In the genomic region with DNA sequence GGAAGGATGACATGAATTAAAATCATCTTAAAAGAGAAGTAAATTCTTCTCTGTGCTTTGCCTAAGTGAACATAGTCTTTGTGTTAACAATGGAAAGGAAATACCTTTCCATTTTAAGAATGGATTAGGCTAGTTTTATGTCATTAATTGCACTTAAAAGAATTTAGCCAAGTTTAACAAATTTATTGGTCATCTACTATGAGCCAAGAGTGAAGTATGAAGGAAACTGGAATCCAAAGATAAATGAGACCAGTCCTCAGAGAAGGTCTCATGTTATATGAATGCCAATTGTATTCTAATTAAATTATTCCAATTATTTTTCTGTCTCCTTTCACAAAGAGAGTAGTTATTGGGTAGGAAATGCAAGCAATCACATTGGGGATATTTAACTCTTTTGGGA, we compare ENCODE assay signal across 10 cellular contexts.
"Had no signal": no experiment of that assay in that cellular context is flagged by ENCODE, and none has a peak within 500 bp of the region (broad histone marks: within the 10 kb centered on the region; RNA-seq: fewer than 3 reads in every experiment).

No MANE protein-coding gene starts in this region.

- H3K27ac Mint-ChIP-seq: H9, HFFc6, IgD-negative memory B cell had no signal

- H2AFZ ChIP-seq: GM23248 had no signal

- H3K4me2 ChIP-seq: KMS-11 had no signal

- H3K27me3 Mint-ChIP-seq: IgD-negative memory B cell had no signal

- FAIRE-seq: HepG2 had no signal

- H3K4me3 ChIP-seq: GM23248 had no signal

- DNase-seq: GM23248, GOT3, H9, HCEC 1CT, HFFc6, KBM-7 had no signal

- H3K9me3 Mint-ChIP-seq: H9, HFFc6 had no signal

- H3K9ac ChIP-seq: GM23248, KMS-11 had no signal

- H3K4me1 Mint-ChIP-seq: H9, IgD-negative memory B cell had no signal

- H3K36me3 Mint-ChIP-seq: IgD-negative memory B cell had no signal

- H3K27ac ChIP-seq: GM23248, HL-60, KMS-11 had no signal

- H3K4me3 Mint-ChIP-seq: H9, HFFc6, IgD-negative memory B cell had no signal
